In the genomic region with DNA sequence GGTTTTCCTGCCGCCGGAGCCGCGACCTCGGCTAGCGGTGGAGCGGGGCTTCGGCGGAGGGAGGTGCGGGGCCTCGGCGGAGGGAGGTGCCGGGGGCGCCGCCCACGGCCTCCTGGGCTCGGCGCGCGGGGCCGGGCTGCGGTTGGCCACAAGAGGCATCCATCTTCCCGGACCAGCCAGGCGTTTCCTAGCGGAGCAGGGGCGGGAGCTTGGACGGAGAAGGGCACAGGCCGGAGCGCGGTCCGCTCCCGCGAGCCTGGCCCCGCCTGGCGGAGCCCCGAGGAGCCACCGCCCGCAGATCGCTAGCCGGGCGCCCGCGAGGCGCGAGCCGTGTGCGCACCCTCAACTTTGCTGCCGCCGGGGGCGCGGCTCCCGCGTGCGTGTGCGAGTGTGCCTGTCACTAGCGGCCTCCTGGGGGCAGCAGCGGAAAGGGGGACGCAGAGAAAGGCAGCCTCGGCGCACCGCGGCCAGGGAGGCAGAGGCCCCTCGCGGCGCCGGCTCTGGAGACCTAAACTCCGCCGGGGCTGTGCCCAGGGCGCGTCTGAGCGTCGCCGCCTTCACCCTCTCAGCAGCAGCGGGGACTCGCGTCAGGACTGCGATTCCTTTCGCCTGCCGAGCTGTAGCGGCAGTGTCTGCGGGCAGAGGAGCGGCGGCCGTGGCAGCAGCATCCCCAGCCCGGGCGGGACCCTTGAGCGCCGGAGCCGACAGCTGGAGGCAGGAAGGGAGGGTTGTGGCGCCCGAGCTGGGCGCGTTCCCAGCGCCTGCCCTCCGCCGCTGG, we compare ENCODE assay signal across 8 cellular contexts. TPM values are rescaled to one million over a fixed set of nuclear protein-coding genes. Genes with fewer than 3 reads are reported as not detected.
A peak's percentile ranks its signal among the peaks of the same experiment; 100 is the strongest.
DNase-seq lines count a peak whose midpoint lies in the region.

No MANE protein-coding gene starts in this region.

- H3K9me3 ChIP-seq in HAP-1 (no peaks in the 10 kb centered on the region), MG63 (no peaks in the 10 kb centered on the region)

- no peaks in the 10 kb centered on the region for H3K9me3 Mint-ChIP-seq in activated naive CD4-positive, alpha-beta T cell treated with anti-CD3 and anti-CD28 coated beads, Interleukin-2, amount 10 ng/mL, durations not matched to agents 7 days and 5 days

- peak; percentile 85 for DNase-seq in G401 (ENCODE audit: low spot score)
- peak; percentile 90 to 92 for DNase-seq in HAP-1 (ENCODE audit: low spot score in 2 of 2)
- DNase-seq in MG63 = peak; percentile 96
- peak; percentile 92 for DNase-seq in SK-MEL-5 (ENCODE audit: low read depth, low spot score)
- DNase-seq in activated naive CD4-positive, alpha-beta T cell treated with anti-CD3 and anti-CD28 coated beads, Interleukin-2, amount 10 ng/mL, durations not matched to agents 7 days and 5 days = peak; percentile 82
- DNase-seq in glomerular endothelial cell (ENCODE audit: extremely low read depth, low read depth, low spot score) = peak; percentile 31
- peak in 55 of 56 donors; percentile 40 to 97 (median 88) for DNase-seq in nucleus accumbens (lab: John Stamatoyannopoulos, UW)
- peak; percentile 93 for DNase-seq in superior temporal gyrus (ENCODE audit: extremely low spot score)

- H3K4me3 ChIP-seq in HAP-1 = peak overlapping the region; percentile 84
- H3K4me3 ChIP-seq in MG63 = peak overlapping the region; percentile 86

- H3K36me3 Mint-ChIP-seq in activated naive CD4-positive, alpha-beta T cell treated with anti-CD3 and anti-CD28 coated beads, Interleukin-2, amount 10 ng/mL, durations not matched to agents 7 days and 5 days = no peaks in the 10 kb centered on the region

- H3K27me3 ChIP-seq in HAP-1 (ENCODE audit: low read depth) (no peaks in the 10 kb centered on the region), MG63 (no peaks in the 10 kb centered on the region)

- H3K36me3 ChIP-seq in HAP-1 (replicated peaks) (no peaks in the 10 kb centered on the region), MG63 (peaks cover 7% of the 10 kb centered on the region)

- H3K4me1 ChIP-seq in HAP-1 = peaks cover 10% of the 10 kb centered on the region

- H3K4me3 Mint-ChIP-seq in activated naive CD4-positive, alpha-beta T cell treated with anti-CD3 and anti-CD28 coated beads, Interleukin-2, amount 10 ng/mL, durations not matched to agents 7 days and 5 days = peak overlapping the region; percentile 56

- H3K27me3 Mint-ChIP-seq in activated naive CD4-positive, alpha-beta T cell treated with anti-CD3 and anti-CD28 coated beads, Interleukin-2, amount 10 ng/mL, durations not matched to agents 7 days and 5 days = peaks cover 58% of the 10 kb centered on the region

- in situ Hi-C loops in G401 (cut with HindIII; ENCODE audit: low sequenced_read_pairs) = no loop called here
- in situ Hi-C loops in HAP-1 (cut with MboI; ENCODE audit: low sequenced_read_pairs) = loop anchor here (25.0 kb wide), 2 partner anchors 1257 to 1407 kb away; no protein-coding TSS in a partner anchor
- in situ Hi-C loops in SK-MEL-5 (cut with HindIII; ENCODE audit: low pct_unique_long_range_greater_than_20kb, low sequenced_read_pairs) = no loop called here

- CTCF ChIA-PET in activated naive CD4-positive, alpha-beta T cell treated with anti-CD3 and anti-CD28 coated beads, Interleukin-2, amount 10 ng/mL, durations not matched to agents 7 days and 5 days (lab: Charles Lee) = interaction anchor here (0.6 to 3.3 kb wide), 4 partner anchors 13 to 416 kb away, joined by 3 to 19 read pairs (median 4); a partner anchor contains a TSS

- H3K27ac Mint-ChIP-seq in activated naive CD4-positive, alpha-beta T cell treated with anti-CD3 and anti-CD28 coated beads, Interleukin-2, amount 10 ng/mL, durations not matched to agents 7 days and 5 days = no peak overlapping the region

- peaks cover 9% of the 10 kb centered on the region for H3K4me1 Mint-ChIP-seq in activated naive CD4-positive, alpha-beta T cell treated with anti-CD3 and anti-CD28 coated beads, Interleukin-2, amount 10 ng/mL, durations not matched to agents 7 days and 5 days

RNA-seq across cellular contexts. Expression of a gene that starts 0.7 kb away (rescaled TPM):
- 0.10 and 0.12 TPM in 2 replicates for total RNA-seq in G401 (2014; rRNA removed; shearing (Covaris generic))
- 0.81 and 0.99 TPM in 2 replicates for total RNA-seq in MG63 (2014; rRNA removed; shearing (Covaris generic); ENCODE audit: low replicate concordance)
- 20.7 and 25.7 TPM in 2 replicates for total RNA-seq in SK-MEL-5 (2014; rRNA removed; shearing (Covaris generic))
- polyA plus RNA-seq in SK-MEL-5 (2015; cell fraction: cytosol; rRNA removed) = 9.8 and 12.4 TPM in 2 replicates
- 8.0 and 10.4 TPM in 2 replicates for polyA plus RNA-seq in SK-MEL-5 (2015; cell fraction: nucleus; rRNA removed)
- total RNA-seq in glomerular endothelial cell = 14.9 and 16.4 TPM in 2 replicates

Comparison
In these comparisons a context has a peak if more than half of its experiments do, and no peak if none do; other contexts are left out.
1. Peak in every context shown above with its lines: DNase-seq and H3K4me3 ChIP-seq.
2. DNase-seq: peak in every context shown above with its lines; median percentile 96 in MG63; 93 in superior temporal gyrus; 92 in SK-MEL-5; 91 in HAP-1; 88 in nucleus accumbens; 85 in G401; 82 in activated naive CD4-positive, alpha-beta T cell treated with anti-CD3 and anti-CD28 coated beads, Interleukin-2, amount 10 ng/mL, durations not matched to agents 7 days and 5 days; 31 in glomerular endothelial cell.